In genomic region chr4:185587444-185588161, GRCh38 we compare ENCODE assay signal across 8 cellular contexts. TPM values are rescaled to one million over a fixed set of nuclear protein-coding genes. Genes with fewer than 3 reads are reported as not detected.
DNase-seq lines count a peak whose midpoint lies in the region; ATAC-seq and TF ChIP-seq lines count a peak whose summit lies in the region.

No MANE protein-coding gene starts in this region.

- H3K4me1 ChIP-seq in OCI-LY1 (ENCODE audit: insufficient read depth, low read length, severe bottlenecking) (peaks cover 41% of the 10 kb centered on the region), aorta (ENCODE audit: control insufficient read depth in 1 of 2, insufficient read depth in 2 of 2, low read length in 2 of 2) (peaks cover 0 to 5% of the 10 kb centered on the region in 2 donors), prostate gland (replicated peaks) (no peaks in the 10 kb centered on the region)

- H3K27me3 Mint-ChIP-seq in activated naive CD4-positive, alpha-beta T cell treated with anti-CD3 and anti-CD28 coated beads, Interleukin-2, amount 50 U/mL, for 24 hours: peaks cover 42% of the 10 kb centered on the region
- peaks cover 31 to 76% (median 47%) of the 10 kb centered on the region in 5 donors for H3K27me3 Mint-ChIP-seq in naive thymus-derived CD8-positive, alpha-beta T cell

- intact Hi-C loops in aorta (cut with DNase I): no loop called here
- intact Hi-C loops in prostate gland (cut with DNase I): no loop called here

- H3K4me3 Mint-ChIP-seq in activated naive CD4-positive, alpha-beta T cell treated with anti-CD3 and anti-CD28 coated beads, Interleukin-2, amount 50 U/mL, for 24 hours: peak overlapping the region; percentile 84
- H3K4me3 Mint-ChIP-seq in naive thymus-derived CD8-positive, alpha-beta T cell: peak overlapping the region; percentile 46 to 86 (median 79)

- H3K9me3 ChIP-seq in OCI-LY1 (ENCODE audit: low read length): no peaks in the 10 kb centered on the region
- H3K9me3 ChIP-seq in aorta (ENCODE audit: control insufficient read depth, low read length): no peaks in the 10 kb centered on the region
- H3K9me3 ChIP-seq in prostate gland: no peaks in the 10 kb centered on the region

- TF ChIP-seq CTCF in GM06990 (IDR thresholded peaks at IDR 0.05; ENCODE audit: insufficient read depth, low read length, poor library complexity, severe bottlenecking) (no peak), OCI-LY1 (IDR thresholded peaks at IDR 0.05; ENCODE audit: low read length) (no peak), prostate gland (IDR thresholded peaks at IDR 0.05) (no peak)

- H2AFZ ChIP-seq in OCI-LY1 (ENCODE audit: low read length): no peak overlapping the region

- H3K9me3 Mint-ChIP-seq in activated naive CD4-positive, alpha-beta T cell treated with anti-CD3 and anti-CD28 coated beads, Interleukin-2, amount 50 U/mL, for 24 hours: no peaks in the 10 kb centered on the region
- H3K9me3 Mint-ChIP-seq in naive thymus-derived CD8-positive, alpha-beta T cell: no peaks in the 10 kb centered on the region

- H3F3A ChIP-seq in OCI-LY1 (ENCODE audit: insufficient read depth, low read length): no peaks in the 10 kb centered on the region

- no peaks in the 10 kb centered on the region for H3K36me3 ChIP-seq in GM06990 (ENCODE audit: control insufficient read depth, insufficient read depth, low read length)
- no peaks in the 10 kb centered on the region; the same call in 1 of the 2 replicates for H3K36me3 ChIP-seq in OCI-LY1 (ENCODE audit: insufficient read depth, low read length)
- H3K36me3 ChIP-seq in aorta (ENCODE audit: control insufficient read depth in 1 of 2, insufficient read depth in 2 of 2, low read length in 1 of 2): no peaks in the 10 kb centered on the region
- H3K36me3 ChIP-seq in prostate gland: no peaks in the 10 kb centered on the region

- no peaks in the 10 kb centered on the region for H4K20me1 ChIP-seq in OCI-LY1 (ENCODE audit: insufficient read depth, low read length)

- ATAC-seq in GM21576 (IDR thresholded peaks at IDR 0.05; ENCODE audit: unreplicated experiment) (peak; percentile 99), aorta (ENCODE audit: low FRiP score) (peak; percentile 20)
- ATAC-seq in naive thymus-derived CD8-positive, alpha-beta T cell: peak; percentile 93 to 97

- TF ChIP-seq POLR2A in prostate gland (IDR thresholded peaks at IDR 0.05): no peak

- H3K27ac Mint-ChIP-seq in activated naive CD4-positive, alpha-beta T cell treated with anti-CD3 and anti-CD28 coated beads, Interleukin-2, amount 50 U/mL, for 24 hours: peak overlapping the region; percentile 94
- peak overlapping the region; percentile 40 to 96 (median 92) for H3K27ac Mint-ChIP-seq in naive thymus-derived CD8-positive, alpha-beta T cell

- no peaks in the 10 kb centered on the region for H3K36me3 Mint-ChIP-seq in activated naive CD4-positive, alpha-beta T cell treated with anti-CD3 and anti-CD28 coated beads, Interleukin-2, amount 50 U/mL, for 24 hours
- peaks cover 0 to 4% (median 0%) of the 10 kb centered on the region in 3 donors for H3K36me3 Mint-ChIP-seq in naive thymus-derived CD8-positive, alpha-beta T cell

- no peaks in the 10 kb centered on the region for H3K27me3 ChIP-seq in GM06990 (replicated peaks; ENCODE audit: control insufficient read depth, insufficient read depth, low read length)
- no peaks in the 10 kb centered on the region for H3K27me3 ChIP-seq in OCI-LY1 (ENCODE audit: insufficient read depth, low read length)
- H3K27me3 ChIP-seq in aorta (ENCODE audit: control insufficient read depth in 1 of 2, insufficient read depth in 2 of 2, low read length in 1 of 2): no peaks in the 10 kb centered on the region
- H3K27me3 ChIP-seq in prostate gland (replicated peaks; ENCODE audit: insufficient read depth): no peaks in the 10 kb centered on the region

- peaks cover 12% of the 10 kb centered on the region for H3K4me1 Mint-ChIP-seq in activated naive CD4-positive, alpha-beta T cell treated with anti-CD3 and anti-CD28 coated beads, Interleukin-2, amount 50 U/mL, for 24 hours
- H3K4me1 Mint-ChIP-seq in naive thymus-derived CD8-positive, alpha-beta T cell: peaks cover 9 to 14% (median 11%) of the 10 kb centered on the region in 4 donors

- no peaks in the 10 kb centered on the region for H3K79me2 ChIP-seq in OCI-LY1 (ENCODE audit: insufficient read depth, low read length)

- peak; percentile 89 for DNase-seq in GM06990 (ENCODE audit: extremely low read depth, insufficient read length)
- DNase-seq in naive thymus-derived CD8-positive, alpha-beta T cell: peak; percentile 32 to 86 (median 78)
- no peak for DNase-seq in aorta
- no peak for DNase-seq in hippocampal formation (lab: John Stamatoyannopoulos, UW)
- DNase-seq in prostate gland (ENCODE audit: low spot score): no peak

- no peaks in the 10 kb centered on the region for H3K9me2 ChIP-seq in OCI-LY1 (ENCODE audit: low read depth, low read length)

- H3K4me3 ChIP-seq in GM06990 (replicated peaks; ENCODE audit: low read depth, low read length) (peak overlapping the region; percentile 48), OCI-LY1 (ENCODE audit: low read depth, low read length, poor library complexity, severe bottlenecking) (peak overlapping the region; percentile 50), aorta (ENCODE audit: low read length in 2 of 2) (no peak overlapping the region), prostate gland (no peak overlapping the region)

- H3K27ac ChIP-seq in OCI-LY1 (ENCODE audit: low read depth, low read length, poor library complexity, severe bottlenecking) (peak overlapping the region; percentile 86), aorta (ENCODE audit: low read depth in 1 of 2, low read length in 2 of 2) (no peak overlapping the region), prostate gland (no peak overlapping the region)

- H3K9ac ChIP-seq in OCI-LY1 (ENCODE audit: low read length): peak overlapping the region; percentile 44; the same call in 1 of the 2 replicates

- POLR2A ChIA-PET in naive thymus-derived CD8-positive, alpha-beta T cell (lab: Charles Lee): no interaction called here

- H3K4me2 ChIP-seq in OCI-LY1 (ENCODE audit: low read length): peak overlapping the region; percentile 67

- WGBS in aorta, 2 donors: 71 to 72% methylated on average over 32 of the region's 32 CpGs
- 68% methylated on average over 32 of the region's 32 CpGs for WGBS in prostate gland

RNA-seq across cellular contexts. Expression of gene PDLIM3, which starts 52.3 kb away (rescaled TPM):
- total RNA-seq in naive thymus-derived CD8-positive, alpha-beta T cell: not detected
- not detected for polyA plus RNA-seq in naive thymus-derived CD8-positive, alpha-beta T cell
- total RNA-seq in aorta (100 to 1,000 TPM; 411 to 805 TPM), prostate gland (100 to 1,000 TPM in 1 of 2 donors, 10 to 100 TPM in 1; 78.7 to 139 TPM)
- polyA plus RNA-seq in aorta: 100 to 1,000 TPM; 299 to 481 TPM

Comparison
In these comparisons a context has a peak if more than half of its experiments do, and no peak if none do; other contexts are left out.
1. DNase-seq: peak in GM06990 (single experiment) and naive thymus-derived CD8-positive, alpha-beta T cell (10 of 10); none in aorta (0 of 2), hippocampal formation (0 of 2) and prostate gland (single experiment).
2. H3K4me3 ChIP-seq: peak in GM06990 (single experiment) and OCI-LY1 (single experiment); none in aorta (0 of 2) and prostate gland (0 of 2).
3. ATAC-seq: peak in every context shown above with its lines; median percentile 99 in GM21576; 95 in naive thymus-derived CD8-positive, alpha-beta T cell; 20 in aorta.
4. RNA of gene PDLIM3, which starts 52.3 kb away (total RNA-seq): 411 to 805 TPM in aorta and 78.7 to 139 TPM in prostate gland; not detected in naive thymus-derived CD8-positive, alpha-beta T cell; every median in the first group is over 10 times any median in the second.